1 cellular context compared by ENCODE assay signal in the genomic region with DNA sequence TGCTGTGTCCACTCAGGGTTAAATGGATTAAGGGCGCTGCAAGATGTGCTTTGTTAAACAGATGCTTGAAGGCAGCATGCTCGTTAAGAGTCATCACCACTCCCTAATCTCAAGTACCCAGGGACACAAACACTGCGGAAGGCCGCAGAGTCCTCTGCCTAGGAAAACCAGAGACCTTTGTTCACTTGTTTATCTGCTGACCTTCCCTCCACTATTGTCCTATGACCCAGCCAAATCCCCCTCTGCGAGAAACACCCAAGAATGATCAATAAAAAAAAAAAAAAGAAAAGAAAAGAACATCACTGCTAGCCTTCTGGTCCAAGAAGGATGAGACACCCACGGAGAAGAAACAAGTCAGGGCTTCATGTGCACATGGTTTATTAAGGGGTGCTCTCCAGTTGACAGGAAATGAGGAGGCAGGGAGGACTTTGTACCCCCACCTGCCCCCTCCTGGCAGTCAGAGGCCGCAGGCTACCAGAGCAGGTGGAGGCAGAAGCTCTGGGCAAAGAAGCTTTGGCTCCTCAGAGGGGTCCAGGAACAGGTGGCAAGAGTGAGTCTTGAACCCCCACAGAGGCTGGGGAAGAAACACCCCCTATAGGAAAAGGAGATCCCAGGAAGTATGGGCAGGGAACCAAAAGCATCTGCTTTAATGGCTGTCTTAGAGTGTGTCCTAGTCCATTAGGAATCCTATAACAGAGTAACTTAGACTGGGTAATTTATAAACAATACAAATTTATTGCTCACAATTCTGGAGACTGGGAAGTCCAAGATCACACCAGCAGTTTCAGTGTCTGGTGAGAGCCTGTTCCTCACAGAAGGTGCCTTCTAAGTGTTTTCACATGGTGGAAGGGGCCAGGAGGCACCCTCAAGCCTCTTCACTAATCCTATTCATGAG.
A peak's percentile ranks its signal among the peaks of the same experiment; 100 is the strongest.
TF ChIP-seq lines count a peak whose summit lies in the region.
"Not testable (repeated sequence)": the region's sequence is repeated elsewhere in the genome, so short reads cannot be mapped to it uniquely, and the experiment has no call there.

No MANE protein-coding gene starts in this region.

TF ChIP-seq in HepG2, 621 proteins besides CTCF, POLR2A, EP300 and RAD21 (continued from another document and continues in another):
- TF ChIP-seq ZNF687 (CRISPR knock-in tag; IDR thresholded peaks at IDR 0.05) (peak; percentile 52), GATAD2A (CRISPR knock-in tag; IDR thresholded peaks at IDR 0.05) (peak; percentile 49), HNF4G (IDR thresholded peaks at IDR 0.05; ENCODE audit: borderline replicate concordance, low read depth, low read length) (peak; percentile 54), HNF4G (CRISPR knock-in tag; IDR thresholded peaks at IDR 0.05; ENCODE audit: borderline replicate concordance, low read depth) (peak; percentile 40; the same call in 1 of the 2 replicates), SAP130 (CRISPR knock-in tag; IDR thresholded peaks at IDR 0.05; ENCODE audit: low read depth) (peak; percentile 41), ZNF362 (CRISPR knock-in tag; IDR thresholded peaks at IDR 0.05; ENCODE audit: borderline replicate concordance) (peak; percentile 46; the same call in 1 of the 2 replicates), ARID5B (CRISPR knock-in tag; IDR thresholded peaks at IDR 0.05) (0 out of 2 replicates have a peak, but pooled peaks have one; percentile 9), GABPA (CRISPR knock-in tag; IDR thresholded peaks at IDR 0.05; ENCODE audit: low read depth) (peak; percentile 53), ZNF770 (CRISPR knock-in tag; IDR thresholded peaks at IDR 0.05) (peak; percentile 78; the same call in 1 of the 2 replicates), ZBTB10 (CRISPR knock-in tag; IDR thresholded peaks at IDR 0.05; ENCODE audit: borderline replicate concordance) (0 out of 2 replicates have a peak, but pooled peaks have one; percentile 53), MYC (CRISPR knock-in tag; IDR thresholded peaks at IDR 0.05; ENCODE audit: borderline replicate concordance) (0 out of 2 replicates have a peak, but pooled peaks have one; percentile 23), NCOR1 (IDR thresholded peaks at IDR 0.05; ENCODE audit: borderline replicate concordance, low read length) (0 out of 2 replicates have a peak, but pooled peaks have one; percentile 39), GABPB1 (CRISPR knock-in tag; IDR thresholded peaks at IDR 0.05) (peak; percentile 35; the same call in 1 of the 2 replicates), ETV5 (CRISPR knock-in tag; IDR thresholded peaks at IDR 0.05; ENCODE audit: borderline replicate concordance) (peak; percentile 43; the same call in 1 of the 2 replicates), ZNF564 (CRISPR knock-in tag; IDR thresholded peaks at IDR 0.05) (peak; percentile 76; the same call in 1 of the 2 replicates)
- TF ChIP-seq, protein P1, sequence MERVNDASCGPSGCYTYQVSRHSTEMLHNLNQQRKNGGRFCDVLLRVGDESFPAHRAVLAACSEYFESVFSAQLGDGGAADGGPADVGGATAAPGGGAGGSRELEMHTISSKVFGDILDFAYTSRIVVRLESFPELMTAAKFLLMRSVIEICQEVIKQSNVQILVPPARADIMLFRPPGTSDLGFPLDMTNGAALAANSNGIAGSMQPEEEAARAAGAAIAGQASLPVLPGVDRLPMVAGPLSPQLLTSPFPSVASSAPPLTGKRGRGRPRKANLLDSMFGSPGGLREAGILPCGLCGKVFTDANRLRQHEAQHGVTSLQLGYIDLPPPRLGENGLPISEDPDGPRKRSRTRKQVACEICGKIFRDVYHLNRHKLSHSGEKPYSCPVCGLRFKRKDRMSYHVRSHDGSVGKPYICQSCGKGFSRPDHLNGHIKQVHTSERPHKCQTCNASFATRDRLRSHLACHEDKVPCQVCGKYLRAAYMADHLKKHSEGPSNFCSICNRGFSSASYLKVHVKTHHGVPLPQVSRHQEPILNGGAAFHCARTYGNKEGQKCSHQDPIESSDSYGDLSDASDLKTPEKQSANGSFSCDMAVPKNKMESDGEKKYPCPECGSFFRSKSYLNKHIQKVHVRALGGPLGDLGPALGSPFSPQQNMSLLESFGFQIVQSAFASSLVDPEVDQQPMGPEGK (CRISPR knock-in tag; IDR thresholded peaks at IDR 0.05) = peak; percentile 69
- TF ChIP-seq, protein P2, sequence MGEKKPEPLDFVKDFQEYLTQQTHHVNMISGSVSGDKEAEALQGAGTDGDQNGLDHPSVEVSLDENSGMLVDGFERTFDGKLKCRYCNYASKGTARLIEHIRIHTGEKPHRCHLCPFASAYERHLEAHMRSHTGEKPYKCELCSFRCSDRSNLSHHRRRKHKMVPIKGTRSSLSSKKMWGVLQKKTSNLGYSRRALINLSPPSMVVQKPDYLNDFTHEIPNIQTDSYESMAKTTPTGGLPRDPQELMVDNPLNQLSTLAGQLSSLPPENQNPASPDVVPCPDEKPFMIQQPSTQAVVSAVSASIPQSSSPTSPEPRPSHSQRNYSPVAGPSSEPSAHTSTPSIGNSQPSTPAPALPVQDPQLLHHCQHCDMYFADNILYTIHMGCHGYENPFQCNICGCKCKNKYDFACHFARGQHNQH (CRISPR knock-in tag; IDR thresholded peaks at IDR 0.05) = 0 out of 2 replicates have a peak, but pooled peaks have one; percentile 36
- TF ChIP-seq, protein P3, sequence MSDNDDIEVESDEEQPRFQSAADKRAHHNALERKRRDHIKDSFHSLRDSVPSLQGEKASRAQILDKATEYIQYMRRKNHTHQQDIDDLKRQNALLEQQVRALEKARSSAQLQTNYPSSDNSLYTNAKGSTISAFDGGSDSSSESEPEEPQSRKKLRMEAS (IDR thresholded peaks at IDR 0.05) = peak; percentile 36; the same call in 1 of the 2 replicates
- not testable (repeated sequence) for TF ChIP-seq GABPA (IDR thresholded peaks at IDR 0.05; ENCODE audit: low read depth, low read length)
- TF ChIP-seq, protein P4, sequence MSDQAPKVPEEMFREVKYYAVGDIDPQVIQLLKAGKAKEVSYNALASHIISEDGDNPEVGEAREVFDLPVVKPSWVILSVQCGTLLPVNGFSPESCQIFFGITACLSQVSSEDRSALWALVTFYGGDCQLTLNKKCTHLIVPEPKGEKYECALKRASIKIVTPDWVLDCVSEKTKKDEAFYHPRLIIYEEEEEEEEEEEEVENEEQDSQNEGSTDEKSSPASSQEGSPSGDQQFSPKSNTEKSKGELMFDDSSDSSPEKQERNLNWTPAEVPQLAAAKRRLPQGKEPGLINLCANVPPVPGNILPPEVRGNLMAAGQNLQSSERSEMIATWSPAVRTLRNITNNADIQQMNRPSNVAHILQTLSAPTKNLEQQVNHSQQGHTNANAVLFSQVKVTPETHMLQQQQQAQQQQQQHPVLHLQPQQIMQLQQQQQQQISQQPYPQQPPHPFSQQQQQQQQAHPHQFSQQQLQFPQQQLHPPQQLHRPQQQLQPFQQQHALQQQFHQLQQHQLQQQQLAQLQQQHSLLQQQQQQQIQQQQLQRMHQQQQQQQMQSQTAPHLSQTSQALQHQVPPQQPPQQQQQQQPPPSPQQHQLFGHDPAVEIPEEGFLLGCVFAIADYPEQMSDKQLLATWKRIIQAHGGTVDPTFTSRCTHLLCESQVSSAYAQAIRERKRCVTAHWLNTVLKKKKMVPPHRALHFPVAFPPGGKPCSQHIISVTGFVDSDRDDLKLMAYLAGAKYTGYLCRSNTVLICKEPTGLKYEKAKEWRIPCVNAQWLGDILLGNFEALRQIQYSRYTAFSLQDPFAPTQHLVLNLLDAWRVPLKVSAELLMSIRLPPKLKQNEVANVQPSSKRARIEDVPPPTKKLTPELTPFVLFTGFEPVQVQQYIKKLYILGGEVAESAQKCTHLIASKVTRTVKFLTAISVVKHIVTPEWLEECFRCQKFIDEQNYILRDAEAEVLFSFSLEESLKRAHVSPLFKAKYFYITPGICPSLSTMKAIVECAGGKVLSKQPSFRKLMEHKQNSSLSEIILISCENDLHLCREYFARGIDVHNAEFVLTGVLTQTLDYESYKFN (CRISPR knock-in tag; conservative IDR thresholded peaks at IDR 0.05) = peak; percentile 73
